ENCODE assay signal across 19 cellular contexts in the genomic region with DNA sequence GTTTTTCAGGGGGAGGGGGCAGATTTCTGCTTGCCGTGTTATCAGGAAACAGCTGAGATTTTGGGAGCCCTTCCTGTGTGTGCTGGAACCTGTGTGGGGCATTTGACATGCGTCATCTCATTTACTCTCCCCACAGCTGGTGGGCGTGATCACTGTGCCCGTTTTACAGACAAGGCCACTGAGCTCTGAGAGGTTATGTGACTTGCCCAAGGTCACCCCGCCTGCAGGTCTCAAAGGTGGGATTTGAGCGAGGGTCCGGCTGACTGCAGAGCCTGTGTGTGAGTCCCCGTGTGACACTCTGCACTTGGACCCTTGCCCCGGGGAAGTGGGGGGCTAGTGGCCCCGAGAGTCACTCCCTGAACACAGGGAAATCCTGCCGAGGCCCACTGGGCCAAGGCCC. TPM values are rescaled to one million over a fixed set of nuclear protein-coding genes. Genes with fewer than 3 reads are reported as not detected.
DNase-seq lines count a peak whose midpoint lies in the region; ATAC-seq, FAIRE-seq and TF ChIP-seq lines count a peak whose summit lies in the region.
"Had no signal": no experiment of that assay in that cellular context is flagged by ENCODE, and none has a peak within 500 bp of the region (broad histone marks: within the 10 kb centered on the region; RNA-seq: fewer than 3 reads in every experiment).

No MANE protein-coding gene starts in this region.

- no peaks in the 10 kb centered on the region for H3K9me2 ChIP-seq in HCT116 (ENCODE audit: insufficient read depth)

- no peak for DNase-seq in HCT116 (ENCODE audit: low read depth, low spot score)
- no peak for DNase-seq in K562 (ENCODE audit: extremely low read depth in 1 of 4, low spot score in 3 of 4)
- no peak for DNase-seq in nucleus accumbens (lab: John Stamatoyannopoulos, UW)
- no peak for DNase-seq in kidney
- no peak for DNase-seq in tibial nerve (ENCODE audit: low spot score in 2 of 2)
- DNase-seq in HCEC 1CT, result no peak
- DNase-seq: C1 segment of cervical spinal cord; Calu3; CD4-positive, alpha-beta memory T cell; COR-L47; DMS53; DMS79 treated with DMSO at 0.1 percent for 48 hours; GF-D8; H7; HFFc6 had no signal

- peaks cover 90% of the 10 kb centered on the region for H3K36me3 ChIP-seq in BLaER1
- H3K36me3 ChIP-seq in HCT116 (ENCODE audit: control insufficient read depth in 1 of 2, insufficient read depth in 2 of 2, low read length in 2 of 2), result peaks cover 54 to 74% of the 10 kb centered on the region in 2 experiments
- H3K36me3 ChIP-seq in K562 (ENCODE audit: control insufficient read depth, insufficient read depth, low read length), result peaks cover 2% of the 10 kb centered on the region; the same call in 1 of the 3 replicates
- H3K36me3 ChIP-seq in liver (ENCODE audit: control insufficient read depth in 4 of 4, insufficient read depth in 3 of 4, low read depth in 1 of 4, low read length in 3 of 4), result peaks cover 0 to 20% (median 11%) of the 10 kb centered on the region in 4 donors
- H3K36me3 ChIP-seq in kidney (ENCODE audit: control insufficient read depth in 1 of 2, insufficient read depth in 2 of 2, low read length in 2 of 2), result peaks cover 18 to 38% of the 10 kb centered on the region in 2 donors
- peaks cover 5 to 98% (median 20%) of the 10 kb centered on the region in 3 donors for H3K36me3 ChIP-seq in tibial nerve

- no peak overlapping the region; the same call in 1 of the 2 replicates for H3K4me2 ChIP-seq in BLaER1
- no peak overlapping the region for H3K4me2 ChIP-seq in HCT116 (ENCODE audit: low read length)
- no peak overlapping the region for H3K4me2 ChIP-seq in K562 (ENCODE audit: insufficient read depth, low read length)

- POLR2A ChIA-PET in HCT116 (lab: Charles Lee) (no interaction called here), K562 (lab: Yijun Ruan, JAX) (no interaction called here)

- WGBS in K562 (ENCODE audit: insufficient coverage, low coverage, missing lambda C conversion rate), result 78% methylated on average over 7 of the region's 11 CpGs
- 87% methylated on average over 11 of the region's 11 CpGs for WGBS in liver
- WGBS in tibial nerve, 2 donors, result 85 to 91% methylated on average over 5 to 11 of the region's 11 CpGs

- H3K27ac ChIP-seq in BLaER1, result no peak overlapping the region
- H3K27ac ChIP-seq in HCT116 (ENCODE audit: low read depth, low read length), result no peak overlapping the region; the same call in 1 of the 2 replicates
- H3K27ac ChIP-seq in K562 (ENCODE audit: extremely low read depth, low read depth, low read length), result no peak overlapping the region
- H3K27ac ChIP-seq in liver (ENCODE audit: low read depth in 1 of 2, low read length in 2 of 2), result peak overlapping the region; percentile 16 to 69
- no peak overlapping the region for H3K27ac ChIP-seq in kidney (ENCODE audit: low read depth in 2 of 2, low read length in 2 of 2)
- H3K27ac ChIP-seq in tibial nerve, result no peak overlapping the region

- intact Hi-C loops in HCT116 (cut with micrococcal nuclease), result no loop called here
- intact Hi-C loops in K562 (cut with micrococcal nuclease), result no loop called here
- intact Hi-C loops in kidney (cut with DNase I), result no loop called here

- H3K27me3 ChIP-seq in BLaER1 (no peaks in the 10 kb centered on the region), HCT116 (ENCODE audit: insufficient read depth, low read length) (no peaks in the 10 kb centered on the region), K562 (ENCODE audit: control insufficient read depth in 2 of 2, insufficient read depth in 2 of 2, low read length in 2 of 2) (no peaks in the 10 kb centered on the region), liver (ENCODE audit: control insufficient read depth in 4 of 4, insufficient read depth in 4 of 4, low read length in 3 of 4) (no peaks in the 10 kb centered on the region), tibial nerve (no peaks in the 10 kb centered on the region)

- peaks cover 40% of the 10 kb centered on the region for H3K4me1 ChIP-seq in BLaER1
- peaks cover 22 to 73% of the 10 kb centered on the region in 2 experiments for H3K4me1 ChIP-seq in HCT116 (ENCODE audit: control insufficient read depth in 1 of 2, insufficient read depth in 2 of 2, low read length in 2 of 2)
- H3K4me1 ChIP-seq in K562 (replicated peaks in 1 of 2; ENCODE audit: control insufficient read depth in 2 of 2, insufficient read depth in 2 of 2, low read length in 2 of 2), result peaks cover 17 to 35% of the 10 kb centered on the region in 2 experiments
- peaks cover 3 to 29% (median 28%) of the 10 kb centered on the region in 4 donors for H3K4me1 ChIP-seq in liver (ENCODE audit: control insufficient read depth in 4 of 4, insufficient read depth in 4 of 4, low read length in 3 of 4)
- H3K4me1 ChIP-seq in kidney (ENCODE audit: control insufficient read depth in 1 of 2, insufficient read depth in 1 of 2, low read depth in 1 of 2, low read length in 2 of 2), result no peaks in the 10 kb centered on the region
- peaks cover 0 to 16% (median under 1%) of the 10 kb centered on the region in 4 donors for H3K4me1 ChIP-seq in tibial nerve

- FAIRE-seq in K562 (lab: Jason Lieb, UNC), result no peak
- FAIRE-seq in kidney (lab: Jason Lieb, UNC), result no peak
- FAIRE-seq: GM12892, H1 had no signal

- CTCF ChIA-PET in HCT116 (lab: Charles Lee) (no interaction called here), K562 (lab: Yijun Ruan, JAX; ENCODE audit: low intra/inter-chr PET ratio) (no interaction called here)

- no peaks in the 10 kb centered on the region for H3K9me3 ChIP-seq in BLaER1
- H3K9me3 ChIP-seq in HCT116 (ENCODE audit: control insufficient read depth in 1 of 2, insufficient read depth in 1 of 2, low read depth in 1 of 2, low read length in 2 of 2), result no peaks in the 10 kb centered on the region
- no peaks in the 10 kb centered on the region for H3K9me3 ChIP-seq in K562 (replicated peaks; ENCODE audit: control insufficient read depth, insufficient read depth, low read depth, low read length)
- no peaks in the 10 kb centered on the region for H3K9me3 ChIP-seq in liver (ENCODE audit: control insufficient read depth in 4 of 4, low read length in 3 of 4)
- H3K9me3 ChIP-seq in kidney (ENCODE audit: control insufficient read depth in 1 of 2, low read length in 2 of 2), result no peaks in the 10 kb centered on the region
- no peaks in the 10 kb centered on the region for H3K9me3 ChIP-seq in tibial nerve

- in situ Hi-C loops in K562 (cut with MboI), result no loop called here

- ATAC-seq in HCT116 (no peak), K562 (no peak)

- RAD21 ChIA-PET in HCT116 (lab: Charles Lee; ENCODE audit: low non-redundant PET in 1 of 2, low total read pairs in 2 of 2, uncharacterized antibody in 2 of 2, unreplicated experiment in 2 of 2), result no interaction called here

- TF ChIP-seq CTCF in HCT116 (IDR thresholded peaks at IDR 0.05 in 2 of 3, conservative IDR thresholded peaks at IDR 0.05 in 1 of 3; ENCODE audit: borderline replicate concordance in 1 of 3, insufficient read depth in 1 of 3, low read depth in 2 of 3, low read length in 2 of 3) (no peak), K562 (IDR thresholded peaks at IDR 0.05 in 2 of 3, conservative IDR thresholded peaks at IDR 0.05 in 1 of 3; ENCODE audit: insufficient read depth in 2 of 3, low read depth in 1 of 3, low read length in 3 of 3) (no peak), liver (IDR thresholded peaks at IDR 0.05; ENCODE audit: low read depth, low read length, missing input control) (no peak), kidney (IDR thresholded peaks at IDR 0.05; ENCODE audit: borderline replicate concordance, extremely low read depth, insufficient read depth) (no peak), tibial nerve (IDR thresholded peaks at IDR 0.05) (no peak)

- no peaks in the 10 kb centered on the region for H4K20me1 ChIP-seq in BLaER1
- H4K20me1 ChIP-seq in HCT116 (ENCODE audit: insufficient read depth), result no peaks in the 10 kb centered on the region
- H4K20me1 ChIP-seq in K562 (replicated peaks; ENCODE audit: control insufficient read depth, insufficient read depth, low read length), result no peaks in the 10 kb centered on the region

- H3K79me2 ChIP-seq in HCT116 (ENCODE audit: insufficient read depth, low read length) (peaks cover 54% of the 10 kb centered on the region; the same call in 1 of the 2 replicates), K562 (ENCODE audit: control insufficient read depth, insufficient read depth, low read length) (no peaks in the 10 kb centered on the region)

- H2AFZ ChIP-seq in HCT116 (ENCODE audit: low read depth, low read length, poor library complexity, severe bottlenecking) (no peak overlapping the region), K562 (ENCODE audit: low read depth, low read length) (no peak overlapping the region)

- TF ChIP-seq POLR2A in HCT116 (IDR thresholded peaks at IDR 0.05; ENCODE audit: borderline replicate concordance, extremely low read depth, insufficient read depth, insufficient read length) (no peak), K562 (conservative IDR thresholded peaks at IDR 0.05) (no peak), tibial nerve (IDR thresholded peaks at IDR 0.05) (no peak)

- H3K9me1 ChIP-seq in K562 (ENCODE audit: control insufficient read depth, insufficient read depth, low read length), result no peaks in the 10 kb centered on the region

- no TSS peak for BruUV-seq in HCT116 (replicated peaks; lab: Mats Ljungman, UMichigan)
- no TSS peak for BruUV-seq in K562 (replicated peaks; lab: Mats Ljungman, UMichigan)

- H3K4me3 ChIP-seq in BLaER1 (no peak overlapping the region), HCT116 (replicated peaks in 1 of 2; ENCODE audit: low read depth in 1 of 2, low read length in 2 of 2) (no peak overlapping the region), K562 (no peak overlapping the region), liver (ENCODE audit: low read depth in 1 of 3, low read length in 3 of 3) (no peak overlapping the region), kidney (ENCODE audit: low read length in 2 of 2) (no peak overlapping the region), tibial nerve (no peak overlapping the region)

- TF ChIP-seq EP300 in K562 (IDR thresholded peaks at IDR 0.05; ENCODE audit: low read length) (no peak), tibial nerve (IDR thresholded peaks at IDR 0.05) (no peak)

- TF ChIP-seq RAD21 in HCT116 (IDR thresholded peaks at IDR 0.05; ENCODE audit: low read depth) (no peak), K562 (CRISPR knock-in tag; conservative IDR thresholded peaks at IDR 0.05 in 1 of 2, IDR thresholded peaks at IDR 0.05 in 1 of 2) (no peak), liver (IDR thresholded peaks at IDR 0.05) (no peak)

- H3K9ac ChIP-seq in BLaER1, result 0 out of 2 replicates have a peak overlapping the region, but pooled peaks have one; percentile 36
- no peak overlapping the region for H3K9ac ChIP-seq in HCT116 (ENCODE audit: low read length)
- peak overlapping the region in 1 of 2 experiments; percentile 4; a peak in 1 of 4 replicates for H3K9ac ChIP-seq in K562 (ENCODE audit: insufficient read depth in 1 of 2, low read depth in 2 of 2, low read length in 2 of 2)
- H3K9ac ChIP-seq in liver (ENCODE audit: low read depth in 1 of 2, low read length in 2 of 2), result no peak overlapping the region
- no peak overlapping the region for H3K9ac ChIP-seq in kidney (ENCODE audit: low read length in 2 of 2)

RNA-seq across cellular contexts. Expression of a gene that starts 48.5 kb away (rescaled TPM):
- total RNA-seq in HCT116 (2021; ENCODE audit: unreplicated experiment), result 88.7 TPM
- polyA plus RNA-seq in HCT116 (2012), result 92.9 and 111 TPM in 2 replicates
- total RNA-seq in K562 (2011; cell fraction: chromatin; rRNA removed; ENCODE audit: low replicate concordance), result 16.0 and 39.6 TPM in 2 replicates
- total RNA-seq in K562 (2011; cell fraction: nucleolus; rRNA removed), result 46.5 and 53.8 TPM in 2 replicates
- total RNA-seq in K562 (2011; cell fraction: nucleoplasm; rRNA removed), result 23.7 and 29.9 TPM in 2 replicates
- 69.9 and 81.1 TPM in 2 replicates for total RNA-seq in K562 (2014; rRNA removed)
- 9.3 and 13.6 TPM in 2 replicates for total RNA-seq in K562 (2014; rRNA removed; fragmentation: Illumina TruSeq; extraction: Trizol)
- total RNA-seq in K562 (2015; rRNA removed; fragmentation: Illumina TruSeq; extraction: Trizol), result 26.4 TPM in 2 replicates
- 61.7 and 63.4 TPM in 2 replicates for total RNA-seq in K562 (2021)
- 21.1 and 31.0 TPM in 2 replicates for polyA plus RNA-seq in K562 (2011; rRNA removed)
- polyA plus RNA-seq in K562 (2011; cell fraction: cytosol; rRNA removed), result 32.3 and 62.2 TPM in 2 replicates
- polyA plus RNA-seq in K562 (2011; cell fraction: nucleus; rRNA removed), result 68.1 and 71.9 TPM in 2 replicates
- 31.0 and 75.8 TPM in 2 replicates for polyA plus RNA-seq in K562 (2012)
- polyA plus RNA-seq in K562 (2014; fragmentation: Illumina TruSeq; extraction: Trizol), result 31.8 and 50.7 TPM in 2 replicates
- 1 to 10 TPM; 1.9 to 5.3 TPM for polyA plus RNA-seq in K562 (2014; fragmentation: Nextera tagmentation; extraction: Ambion mirVana)
- 57.7 and 57.8 TPM in 2 replicates for polyA plus RNA-seq in K562 (2014; rRNA removed)
- 6.5 and 8.8 TPM in 2 replicates for polyA minus RNA-seq in K562 (2011; rRNA and poly(A)+ RNA removed)
- 29.9 and 31.5 TPM in 2 replicates for polyA minus RNA-seq in K562 (2011; cell fraction: cytosol; rRNA and poly(A)+ RNA removed)
- polyA minus RNA-seq in K562 (2011; cell fraction: nucleus; rRNA and poly(A)+ RNA removed), result 15.6 and 25.7 TPM in 2 replicates
- total RNA-seq in liver, result 10 to 100 TPM; 27.7 to 31.8 TPM
- polyA plus RNA-seq in liver, result 10 to 100 TPM; 20.7 to 32.6 TPM
- 8.9 TPM for total RNA-seq in kidney
- 35.9 TPM for polyA plus RNA-seq in kidney (ENCODE audit: insufficient read depth, low read depth, low replicate concordance)
- total RNA-seq in tibial nerve, result 10 to 100 TPM; 10.3 to 39.8 (median 21.5) TPM

Comparison
In these comparisons a context has a peak if more than half of its experiments do, and no peak if none do; other contexts are left out.
1. H3K27ac ChIP-seq: peak in liver (2 of 2); none in BLaER1 (single experiment), HCT116 (single experiment), K562 (single experiment), kidney (0 of 2) and tibial nerve (0 of 4).